1 cellular context compared by ENCODE assay signal in the genomic region with DNA sequence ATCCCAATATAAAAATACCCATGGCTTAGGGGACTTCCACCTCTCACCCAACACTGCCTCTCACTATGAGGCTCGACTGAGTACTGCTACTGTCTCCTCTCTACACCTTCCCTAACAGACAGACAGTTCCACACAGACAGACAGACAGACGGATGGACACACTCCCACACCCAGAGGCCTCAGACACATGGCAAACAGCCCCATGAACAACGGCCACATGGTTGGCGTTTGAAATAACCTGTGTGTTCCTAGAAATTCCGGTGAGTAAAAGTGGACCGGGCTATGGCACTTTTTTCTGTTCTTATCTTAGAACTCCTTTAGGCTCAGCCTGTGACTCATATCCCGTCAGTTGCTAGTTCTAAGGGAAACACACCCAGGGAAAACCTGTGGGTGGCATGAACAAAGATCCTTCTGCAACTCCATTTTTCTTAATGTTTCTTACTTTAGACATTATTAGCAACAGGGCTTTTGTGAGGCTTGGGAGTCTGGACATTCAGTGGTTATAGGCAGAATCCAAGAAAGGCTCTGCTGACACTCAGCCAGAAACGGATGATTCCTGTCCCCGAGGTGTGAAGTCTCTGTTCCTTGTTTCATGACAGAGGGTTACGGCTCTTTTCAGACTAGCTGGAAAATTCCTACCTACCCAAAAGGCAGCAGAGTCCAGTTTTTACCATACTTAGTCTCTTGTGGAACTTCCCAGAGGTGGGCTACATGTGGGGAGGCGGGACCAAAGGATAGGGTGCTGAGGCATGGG.
TF ChIP-seq lines count a peak whose summit lies in the region.

No MANE protein-coding gene starts in this region.

TF ChIP-seq in HCT116, 20 proteins besides CTCF, POLR2A, EP300 and RAD21 (continued from another document):
- TF ChIP-seq ZBTB33 (IDR thresholded peaks at IDR 0.05; ENCODE audit: extremely low read depth, insufficient replicate concordance, low read length), result no peak
- TF ChIP-seq FOSL1 (IDR thresholded peaks at IDR 0.05; ENCODE audit: low read depth), result peak; percentile 81
